Comparison of ENCODE assay signal across 14 cellular contexts in the genomic region with DNA sequence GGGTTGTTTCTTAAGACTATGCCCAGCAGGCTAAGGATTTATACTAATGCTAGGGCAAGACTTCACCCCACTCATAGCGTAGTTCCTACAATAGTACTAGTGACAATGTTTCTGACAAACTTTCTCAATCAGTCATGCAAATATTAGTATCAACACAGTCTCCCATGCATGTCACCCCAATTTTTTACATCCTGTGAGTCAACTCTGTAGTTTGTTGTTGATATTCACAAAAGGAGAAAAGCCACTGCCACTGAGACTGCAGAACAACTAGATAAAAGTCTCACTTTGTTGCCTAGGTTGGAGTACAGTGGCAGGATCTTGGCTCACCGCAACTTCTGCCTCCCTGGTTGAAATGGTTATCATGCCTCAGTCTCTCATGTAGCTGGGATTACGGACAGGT.
DNase-seq lines count a peak whose midpoint lies in the region; ATAC-seq and TF ChIP-seq lines count a peak whose summit lies in the region.
"Had no signal": no experiment of that assay in that cellular context is flagged by ENCODE, and none has a peak within 500 bp of the region (broad histone marks: within the 10 kb centered on the region; RNA-seq: fewer than 3 reads in every experiment).

No MANE protein-coding gene starts in this region.

- H4K20me1 ChIP-seq in DOHH2 (ENCODE audit: control insufficient read depth, insufficient read depth, low read depth, low read length) (no peaks in the 10 kb centered on the region), OCI-LY7 (ENCODE audit: insufficient read depth, low read length) (no peaks in the 10 kb centered on the region)
- H4K20me1 ChIP-seq: BLaER1 treated with 17β-estradiol and CSF1 and Interleukin-3, amounts not matched to agents 10 nM and 100 nM had no signal

- in situ Hi-C loops in gastrocnemius medialis (cut with MboI; ENCODE audit: low sequenced_read_pairs in 4 of 4): no loop called here

- DNase-seq in GM12864 (ENCODE audit: low read depth): peak; percentile 10
- DNase-seq in OCI-LY7 (ENCODE audit: low spot score): no peak
- DNase-seq in gastrocnemius medialis: no peak
- no peak for DNase-seq in NCI-H1105 treated with DMSO at 0.1 percent for 48 hours (lab: John Stamatoyannopoulos, UW)
- DNase-seq in NCI-H1048 (lab: John Stamatoyannopoulos, UW): no peak
- DNase-seq: ACHN, HCEC 1CT, HFFc6, Karpas-422 had no signal

- H3K4me1 ChIP-seq in DOHH2 (ENCODE audit: control insufficient read depth, low read length) (peaks cover 100% of the 10 kb centered on the region), OCI-LY7 (ENCODE audit: insufficient read depth, low read length, poor library complexity, severe bottlenecking) (peaks cover 81% of the 10 kb centered on the region), gastrocnemius medialis (peaks cover 32 to 40% of the 10 kb centered on the region in 2 donors)

- peaks cover 30% of the 10 kb centered on the region for H3K36me3 ChIP-seq in DOHH2 (ENCODE audit: control insufficient read depth, low read length)
- peaks cover 38% of the 10 kb centered on the region for H3K36me3 ChIP-seq in OCI-LY7 (ENCODE audit: insufficient read depth, low read length)
- H3K36me3 ChIP-seq in gastrocnemius medialis: no peaks in the 10 kb centered on the region
- H3K36me3 ChIP-seq: BLaER1 treated with 17β-estradiol and CSF1 and Interleukin-3, amounts not matched to agents 10 nM and 100 nM had no signal

- ATAC-seq in gastrocnemius medialis (no peak), GM21423 (IDR thresholded peaks at IDR 0.05; ENCODE audit: unreplicated experiment) (no peak)
- ATAC-seq: K562 had no signal

- CTCF ChIA-PET in OCI-LY7 (lab: Charles Lee; ENCODE audit: unreplicated experiment): no interaction called here

- intact Hi-C loops in OCI-LY7 (cut with micrococcal nuclease; ENCODE audit: unreplicated experiment) (no loop called here), gastrocnemius medialis (cut with DNase I; ENCODE audit: low total_unique reads) (no loop called here)

- H3K27me3 ChIP-seq in DOHH2 (ENCODE audit: control insufficient read depth, low read length) (no peaks in the 10 kb centered on the region), gastrocnemius medialis (no peaks in the 10 kb centered on the region)
- H3K27me3 ChIP-seq: BLaER1 treated with 17β-estradiol and CSF1 and Interleukin-3, amounts not matched to agents 10 nM and 100 nM had no signal

- no peak overlapping the region for H2AFZ ChIP-seq in OCI-LY7 (ENCODE audit: low read length)

- peak overlapping the region; percentile 53 for H3K4me3 ChIP-seq in DOHH2 (ENCODE audit: low read length)
- H3K4me3 ChIP-seq in GM12864 (ENCODE audit: low read depth, low read length): no peak overlapping the region
- H3K4me3 ChIP-seq in OCI-LY7 (ENCODE audit: low read depth, low read length, poor library complexity, severe bottlenecking): no peak overlapping the region
- H3K4me3 ChIP-seq in gastrocnemius medialis: no peak overlapping the region
- H3K4me3 ChIP-seq: BLaER1 treated with 17β-estradiol and CSF1 and Interleukin-3, amounts not matched to agents 10 nM and 100 nM; K562 had no signal

- no peak for TF ChIP-seq POLR2A in gastrocnemius medialis (IDR thresholded peaks at IDR 0.05)

- H3K27ac ChIP-seq in DOHH2 (ENCODE audit: low read depth, low read length) (peak overlapping the region; percentile 86), OCI-LY7 (ENCODE audit: low read depth, low read length, poor library complexity, severe bottlenecking) (peak overlapping the region; percentile 32), gastrocnemius medialis (peak overlapping the region in 3 of 4 donors; percentile 13 to 90 (median 49))
- H3K27ac ChIP-seq: BLaER1 treated with 17β-estradiol and CSF1 and Interleukin-3, amounts not matched to agents 10 nM and 100 nM; HL-60 had no signal

- H3F3A ChIP-seq in DOHH2 (ENCODE audit: control insufficient read depth, insufficient read depth): peaks cover 28% of the 10 kb centered on the region

- TF ChIP-seq CTCF in DOHH2 (IDR thresholded peaks at IDR 0.05; ENCODE audit: low read depth, low read length, poor library complexity, severe bottlenecking) (no peak), GM12864 (IDR thresholded peaks at IDR 0.05; ENCODE audit: low read depth, low read length, missing control alignments) (no peak), OCI-LY7 (conservative IDR thresholded peaks at IDR 0.05; ENCODE audit: low read length) (no peak), gastrocnemius medialis (IDR thresholded peaks at IDR 0.05 in 4 of 5, conservative IDR thresholded peaks at IDR 0.05 in 1 of 5) (no peak)

- POLR2A ChIA-PET in OCI-LY7 (lab: Charles Lee): interaction anchor here (0.6 to 2.3 kb wide), 4 partner anchors 10 to 395 kb away, joined by 3 to 8 read pairs (median 5); no protein-coding TSS in a partner anchor

- no TSS peak for BruUV-seq in OCI-LY7 (replicated peaks; lab: Mats Ljungman, UMichigan)

- H3K79me2 ChIP-seq in DOHH2 (ENCODE audit: control insufficient read depth, low read length): peaks cover 99% of the 10 kb centered on the region
- peaks cover 92% of the 10 kb centered on the region for H3K79me2 ChIP-seq in OCI-LY7 (ENCODE audit: insufficient read depth, low read depth, low read length)

- H3K9me2 ChIP-seq in DOHH2 (replicated peaks; ENCODE audit: control insufficient read depth, low read length) (no peaks in the 10 kb centered on the region), OCI-LY7 (ENCODE audit: insufficient read depth, low read length) (no peaks in the 10 kb centered on the region)

- peaks cover 8% of the 10 kb centered on the region; the same call in 1 of the 2 replicates for H3K9me3 ChIP-seq in DOHH2 (ENCODE audit: control insufficient read depth, insufficient read depth, low read length)
- peaks cover 24% of the 10 kb centered on the region for H3K9me3 ChIP-seq in OCI-LY7 (ENCODE audit: low read length)
- no peaks in the 10 kb centered on the region for H3K9me3 ChIP-seq in gastrocnemius medialis

- H3K4me2 ChIP-seq in DOHH2 (ENCODE audit: low read length) (peak overlapping the region; percentile 70), OCI-LY7 (ENCODE audit: low read length) (peak overlapping the region; percentile 17; the same call in 1 of the 2 replicates)
- H3K4me2 ChIP-seq: BLaER1 treated with 17β-estradiol and CSF1 and Interleukin-3, amounts not matched to agents 10 nM and 100 nM had no signal

Comparison
In these comparisons a context has a peak if more than half of its experiments do, and no peak if none do; other contexts are left out.
1. H3K27ac ChIP-seq: peak in every context shown above with its lines; median percentile 86 in DOHH2; 49 in gastrocnemius medialis; 32 in OCI-LY7.